In genomic region chr9:93127395-93127911, GRCh38 we compare ENCODE assay signal across 11 cellular contexts. TPM values are rescaled to one million over a fixed set of nuclear protein-coding genes. Genes with fewer than 3 reads are reported as not detected.
A peak's percentile ranks its signal among the peaks of the same experiment; 100 is the strongest.
DNase-seq lines count a peak whose midpoint lies in the region; ATAC-seq, FAIRE-seq and TF ChIP-seq lines count a peak whose summit lies in the region.
"Had no signal": no experiment of that assay in that cellular context is flagged by ENCODE, and none has a peak within 500 bp of the region (broad histone marks: within the 10 kb centered on the region; RNA-seq: fewer than 3 reads in every experiment).

No MANE protein-coding gene starts in this region.

- H3K4me1 ChIP-seq in RWPE2 (ENCODE audit: insufficient read depth, poor library complexity, severe bottlenecking) (peaks cover 11% of the 10 kb centered on the region), endothelial cell of umbilical vein (ENCODE audit: control insufficient read depth, extremely low read depth, insufficient read depth, low read length) (peaks cover 55% of the 10 kb centered on the region)

- peak overlapping the region; percentile 69 to 90 for H3K27ac Mint-ChIP-seq in natural killer cell

- no peak for TF ChIP-seq CTCF in RWPE2 (IDR thresholded peaks at IDR 0.05; ENCODE audit: poor library complexity, severe bottlenecking)
- no peak for TF ChIP-seq CTCF in endothelial cell of umbilical vein (IDR thresholded peaks at IDR 0.05; ENCODE audit: extremely low read depth in 1 of 2, insufficient read depth in 1 of 2, low read depth in 1 of 2, low read length in 2 of 2)
- TF ChIP-seq CTCF in natural killer cell (IDR thresholded peaks at IDR 0.05): no peak
- no peak for TF ChIP-seq CTCF in GM20000 (IDR thresholded peaks at IDR 0.05; ENCODE audit: extremely low read depth, missing control alignments)

- peaks cover 25 to 29% of the 10 kb centered on the region in 2 donors for H3K4me1 Mint-ChIP-seq in natural killer cell

- no peaks in the 10 kb centered on the region for H4K20me1 ChIP-seq in endothelial cell of umbilical vein (replicated peaks; ENCODE audit: control insufficient read depth, extremely low read depth, insufficient read depth, low read length)

- H3K4me2 ChIP-seq in endothelial cell of umbilical vein (ENCODE audit: insufficient read depth, low read length): no peak overlapping the region

- DNase-seq in Ammon's horn (ENCODE audit: low spot score) (peak; percentile 63), RWPE2 (ENCODE audit: low spot score) (peak; percentile 34), endothelial cell of umbilical vein (ENCODE audit: low read depth, low spot score) (no peak), natural killer cell (peak; percentile 14), NCI-H2171 treated with DMSO at 0.1 percent for 48 hours (lab: John Stamatoyannopoulos, UW) (no peak), NCI-H510A treated with DMSO at 0.1 percent for 48 hours (lab: John Stamatoyannopoulos, UW) (no peak), cerebellum (ENCODE audit: low spot score) (no peak), GM20000 (ENCODE audit: low spot score) (no peak)
- DNase-seq: DND-41; stimulated activated naive CD4-positive, alpha-beta T cell treated with Interleukin-2 at 50 U/mL for 16 hours; T1000 had no signal

- no peaks in the 10 kb centered on the region for H3K27me3 Mint-ChIP-seq in natural killer cell (ENCODE audit: low read depth in 2 of 2)

- H3K79me2 ChIP-seq in endothelial cell of umbilical vein (ENCODE audit: control insufficient read depth, insufficient read depth, low read length): peaks cover 13% of the 10 kb centered on the region

- H3K36me3 ChIP-seq in RWPE2 (ENCODE audit: low read depth) (peaks cover 5% of the 10 kb centered on the region; the same call in 1 of the 2 replicates), endothelial cell of umbilical vein (ENCODE audit: control insufficient read depth in 2 of 2, extremely low read depth in 1 of 2, insufficient read depth in 2 of 2, low read length in 2 of 2) (peaks cover 0 to 11% of the 10 kb centered on the region in 2 experiments)

- CTCF ChIA-PET in endothelial cell of umbilical vein (lab: Charles Lee): interaction anchor here (1.0 to 5.7 kb wide), 2 partner anchors 18 to 121 kb away, joined by 3 to 52 read pairs; no protein-coding TSS in a partner anchor

- H3K9ac ChIP-seq in endothelial cell of umbilical vein (replicated peaks; ENCODE audit: extremely low read depth, insufficient read depth, low read length): no peak overlapping the region

- ATAC-seq in RWPE2 (ENCODE audit: low read depth): no peak
- no peak for ATAC-seq in natural killer cell

- no TSS peak for BruUV-seq in endothelial cell of umbilical vein (replicated peaks; lab: Mats Ljungman, UMichigan)

- H3K4me3 ChIP-seq in RWPE2 (ENCODE audit: severe bottlenecking) (no peak overlapping the region), endothelial cell of umbilical vein (replicated peaks in 1 of 3; ENCODE audit: insufficient read depth in 1 of 3, low read depth in 1 of 3, low read length in 3 of 3) (no peak overlapping the region)

- intact Hi-C loops in endothelial cell of umbilical vein (cut with micrococcal nuclease) (no loop called here), natural killer cell (cut with micrococcal nuclease) (no loop called here)

- H3K9me1 ChIP-seq in endothelial cell of umbilical vein (replicated peaks; ENCODE audit: control insufficient read depth, extremely low read depth, insufficient read depth, low read length): no peaks in the 10 kb centered on the region

- POLR2A ChIA-PET in endothelial cell of umbilical vein (lab: Charles Lee): no interaction called here

- H2AFZ ChIP-seq in endothelial cell of umbilical vein (ENCODE audit: low read depth, low read length): no peak overlapping the region

- H3K36me3 Mint-ChIP-seq in natural killer cell: no peaks in the 10 kb centered on the region

- H3K27ac ChIP-seq in RWPE2 (ENCODE audit: poor library complexity, severe bottlenecking) (no peak overlapping the region), endothelial cell of umbilical vein (ENCODE audit: insufficient read depth, low read depth, low read length) (peak overlapping the region; percentile 31)

- H3K4me3 Mint-ChIP-seq in natural killer cell: peak overlapping the region; percentile 25

- H3K27me3 ChIP-seq in RWPE2 (ENCODE audit: insufficient read depth, poor library complexity, severe bottlenecking) (no peaks in the 10 kb centered on the region), endothelial cell of umbilical vein (ENCODE audit: control insufficient read depth in 2 of 2, insufficient read depth in 2 of 2, low read length in 2 of 2) (no peaks in the 10 kb centered on the region)

- no peak for TF ChIP-seq POLR2A in endothelial cell of umbilical vein (IDR thresholded peaks at IDR 0.05; ENCODE audit: low read depth, low read length)

- FAIRE-seq in endothelial cell of umbilical vein (lab: Jason Lieb, UNC): no peak

- no peaks in the 10 kb centered on the region for H3K9me3 ChIP-seq in RWPE2 (ENCODE audit: severe bottlenecking)
- no peaks in the 10 kb centered on the region for H3K9me3 ChIP-seq in endothelial cell of umbilical vein (replicated peaks; ENCODE audit: control insufficient read depth, insufficient read depth, low read length)

- H3K9me3 Mint-ChIP-seq in natural killer cell: no peaks in the 10 kb centered on the region

- dilution Hi-C loops in endothelial cell of umbilical vein (cut with MboI; ENCODE audit: extremely low pct_ligation_motif_present, low sequenced_read_pairs): no loop called here

TF ChIP-seq in endothelial cell of umbilical vein, 7 proteins besides CTCF, POLR2A, EP300 and RAD21:
- TF ChIP-seq MYC (IDR thresholded peaks at IDR 0.05; ENCODE audit: low read depth, low read length) (no peak), POLR2AphosphoS5 (IDR thresholded peaks at IDR 0.05; ENCODE audit: insufficient read depth, low read depth, low read length) (no peak), FOS (IDR thresholded peaks at IDR 0.05; ENCODE audit: borderline replicate concordance, insufficient read depth, low read length) (no peak), JUN (IDR thresholded peaks at IDR 0.05; ENCODE audit: borderline replicate concordance, insufficient read depth, insufficient read length, low read depth) (no peak), GATA2 (IDR thresholded peaks at IDR 0.05; ENCODE audit: insufficient read depth, insufficient read length, low read depth, low read length) (no peak), EZH2 (IDR thresholded peaks at IDR 0.05; ENCODE audit: borderline replicate concordance, low read depth, low read length, severe bottlenecking) (no peak)
- TF ChIP-seq, protein P1, sequence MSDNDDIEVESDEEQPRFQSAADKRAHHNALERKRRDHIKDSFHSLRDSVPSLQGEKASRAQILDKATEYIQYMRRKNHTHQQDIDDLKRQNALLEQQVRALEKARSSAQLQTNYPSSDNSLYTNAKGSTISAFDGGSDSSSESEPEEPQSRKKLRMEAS (IDR thresholded peaks at IDR 0.05; ENCODE audit: insufficient read depth, insufficient read length): no peak

RNA-seq across cellular contexts. Expression of gene NINJ1, which starts 6.6 kb away (rescaled TPM):
- total RNA-seq in endothelial cell of umbilical vein: 31.5 and 42.2 TPM in 2 replicates
- polyA plus RNA-seq in endothelial cell of umbilical vein: 57.7 and 75.4 TPM in 2 replicates
- 41.6 and 45.2 TPM in 2 replicates for polyA plus RNA-seq in endothelial cell of umbilical vein (2011; cell fraction: cytosol; rRNA removed)
- polyA plus RNA-seq in endothelial cell of umbilical vein (2011; cell fraction: nucleus; rRNA removed): 13.5 and 16.1 TPM in 2 replicates
- polyA plus RNA-seq in endothelial cell of umbilical vein (2012): 47.0 and 62.3 TPM in 2 replicates
- 17.9 and 23.1 TPM in 2 replicates for polyA minus RNA-seq in endothelial cell of umbilical vein
- 9.3 TPM for polyA minus RNA-seq in endothelial cell of umbilical vein (2011; cell fraction: cytosol; rRNA and poly(A)+ RNA removed)
- 6.6 and 11.2 TPM in 2 replicates for polyA minus RNA-seq in endothelial cell of umbilical vein (2011; cell fraction: nucleus; rRNA and poly(A)+ RNA removed)
- total RNA-seq in natural killer cell: 100 to 1,000 TPM in 1 of 3 donors, 10 to 100 TPM in 2; 87.3 to 121 (median 93.8) TPM
- 10.2 TPM for total RNA-seq in cerebellum

RNA-seq across cellular contexts. Expression of gene CARD19, which starts 31.4 kb away (rescaled TPM):
- total RNA-seq in endothelial cell of umbilical vein (45.7 and 58.4 TPM in 2 replicates), natural killer cell (10 to 100 TPM; 30.7 to 49.1 (median 42.6) TPM), cerebellum (17.7 TPM)
- 148 and 238 TPM in 2 replicates for polyA plus RNA-seq in endothelial cell of umbilical vein
- 73.7 and 99.6 TPM in 2 replicates for polyA plus RNA-seq in endothelial cell of umbilical vein (2011; cell fraction: cytosol; rRNA removed)
- 77.8 and 80.0 TPM in 2 replicates for polyA plus RNA-seq in endothelial cell of umbilical vein (2011; cell fraction: nucleus; rRNA removed)
- 44.0 and 78.6 TPM in 2 replicates for polyA plus RNA-seq in endothelial cell of umbilical vein (2012)
- 25.4 and 36.1 TPM in 2 replicates for polyA minus RNA-seq in endothelial cell of umbilical vein
- polyA minus RNA-seq in endothelial cell of umbilical vein (2011; cell fraction: cytosol; rRNA and poly(A)+ RNA removed): 7.7 TPM
- 18.2 and 21.8 TPM in 2 replicates for polyA minus RNA-seq in endothelial cell of umbilical vein (2011; cell fraction: nucleus; rRNA and poly(A)+ RNA removed)

RNA-seq across cellular contexts. Expression of gene WNK2, which starts 56.5 kb away (rescaled TPM):
- not detected in 2 replicates for total RNA-seq in endothelial cell of umbilical vein
- polyA plus RNA-seq in endothelial cell of umbilical vein: not detected in 2 replicates
- polyA plus RNA-seq in endothelial cell of umbilical vein (2011; cell fraction: cytosol; rRNA removed): not detected in 2 replicates
- polyA plus RNA-seq in endothelial cell of umbilical vein (2011; cell fraction: nucleus; rRNA removed): not detected in 2 replicates
- 0.05 TPM in 1 of 2 replicates, not detected in the other for polyA plus RNA-seq in endothelial cell of umbilical vein (2012)
- not detected in 2 replicates for polyA minus RNA-seq in endothelial cell of umbilical vein
- polyA minus RNA-seq in endothelial cell of umbilical vein (2011; cell fraction: cytosol; rRNA and poly(A)+ RNA removed): 5.7 TPM
- polyA minus RNA-seq in endothelial cell of umbilical vein (2011; cell fraction: nucleus; rRNA and poly(A)+ RNA removed): not detected in 2 replicates
- total RNA-seq in natural killer cell: under 1 TPM in 1 of 3 donors, not detected in 2; 0.25 TPM
- 47.4 TPM for total RNA-seq in cerebellum

Comparison
In these comparisons a context has a peak if more than half of its experiments do, and no peak if none do; other contexts are left out.
1. DNase-seq: peak in Ammon's horn (single experiment), RWPE2 (single experiment) and natural killer cell (single experiment); none in endothelial cell of umbilical vein (single experiment), NCI-H2171 treated with DMSO at 0.1 percent for 48 hours (single experiment), NCI-H510A treated with DMSO at 0.1 percent for 48 hours (single experiment), cerebellum (single experiment) and GM20000 (single experiment).
2. RNA of gene WNK2, which starts 56.5 kb away (total RNA-seq): 47.4 TPM in cerebellum (single experiment); 0.25 TPM in natural killer cell and not detected in endothelial cell of umbilical vein; every median in the first group is over 10 times any median in the second.